9 cellular contexts compared by ENCODE assay signal in the genomic region with DNA sequence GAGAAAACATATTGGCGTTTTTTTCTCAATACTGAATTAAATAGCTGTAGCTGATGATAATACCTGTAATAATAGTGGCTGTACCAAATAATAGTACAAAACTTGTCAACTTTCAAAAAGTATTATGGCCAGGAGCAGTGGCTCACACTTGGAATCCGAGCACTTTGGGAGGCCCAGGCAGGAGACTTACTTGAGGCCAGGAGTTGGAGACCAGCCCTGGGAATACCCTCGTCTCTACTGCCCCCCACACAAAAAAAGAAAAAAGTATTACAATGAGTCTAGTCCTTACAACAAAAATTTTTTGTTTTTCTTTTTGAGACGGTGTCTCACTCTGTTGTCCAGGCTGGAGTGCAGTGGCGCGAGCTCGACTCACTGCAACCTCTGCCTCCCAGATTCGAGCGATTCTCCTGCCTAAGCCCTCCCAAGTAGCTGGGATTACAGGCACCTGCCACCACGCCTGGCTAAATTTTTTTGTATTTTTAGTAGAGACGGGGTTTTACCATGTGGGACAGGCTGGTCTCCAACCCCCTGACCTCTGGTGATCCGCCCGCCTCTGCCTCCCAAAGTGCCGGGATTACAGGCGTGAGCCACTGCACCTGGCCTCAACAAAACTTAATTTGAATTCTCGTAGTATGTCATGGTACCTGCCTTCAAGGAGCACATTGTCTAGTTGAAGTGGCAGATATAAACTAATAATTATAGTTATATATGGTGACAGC. TPM values are rescaled to one million over a fixed set of nuclear protein-coding genes. Genes with fewer than 3 reads are reported as not detected.
DNase-seq lines count a peak whose midpoint lies in the region; TF ChIP-seq lines count a peak whose summit lies in the region.
"Had no signal": no experiment of that assay in that cellular context is flagged by ENCODE, and none has a peak within 500 bp of the region (broad histone marks: within the 10 kb centered on the region; RNA-seq: fewer than 3 reads in every experiment).

No MANE protein-coding gene starts in this region.

- no peak overlapping the region for H2AFZ ChIP-seq in Loucy (ENCODE audit: low read length)
- no peak overlapping the region for H2AFZ ChIP-seq in neural cell (ENCODE audit: low read depth, low read length)

- TF ChIP-seq EP300 in neural cell (conservative IDR thresholded peaks at IDR 0.05; ENCODE audit: poor library complexity, severe bottlenecking): no peak

- H4K20me1 ChIP-seq in Loucy (ENCODE audit: insufficient read depth, low read length, poor library complexity, severe bottlenecking): peaks cover 64% of the 10 kb centered on the region
- no peaks in the 10 kb centered on the region for H4K20me1 ChIP-seq in neural cell (ENCODE audit: insufficient read depth)

- H3K9me3 ChIP-seq in Loucy (ENCODE audit: insufficient read depth, low read depth, low read length) (no peaks in the 10 kb centered on the region), neural cell (ENCODE audit: low read length) (no peaks in the 10 kb centered on the region)

- CTCF ChIA-PET in GM10248 (lab: Yijun Ruan, JAX): no interaction called here

- H3K27me3 ChIP-seq in Loucy (ENCODE audit: insufficient read depth, low read length, poor library complexity, severe bottlenecking) (no peaks in the 10 kb centered on the region), neural cell (ENCODE audit: insufficient read depth, low read depth, low read length) (no peaks in the 10 kb centered on the region)

- H3K9me2 ChIP-seq in Loucy (replicated peaks; ENCODE audit: low read depth, low read length) (no peaks in the 10 kb centered on the region), neural cell (ENCODE audit: insufficient read depth, low read length) (no peaks in the 10 kb centered on the region)

- POLR2A ChIA-PET in GM10248 (lab: Yijun Ruan, JAX): no interaction called here

- H3K4me2 ChIP-seq in Loucy (ENCODE audit: low read depth, low read length, poor library complexity, severe bottlenecking): peak overlapping the region; percentile 92
- H3K4me2 ChIP-seq in neural cell (ENCODE audit: low read length): peak overlapping the region; percentile 72

- TF ChIP-seq RAD21 in neural cell (conservative IDR thresholded peaks at IDR 0.05): no peak

- no peaks in the 10 kb centered on the region for H3K27me3 Mint-ChIP-seq in CD14-positive monocyte (ENCODE audit: low read depth in 3 of 3)
- H3K27me3 Mint-ChIP-seq in dendritic cell treated with granulocyte-macrophage colony-stimulating factor and Interleukin-4, amounts not matched to agents 40 ng/mL and 50 ng/mL, for 4 days: no peaks in the 10 kb centered on the region

- no peak for DNase-seq in CD14-positive monocyte (ENCODE audit: low spot score)
- DNase-seq in OCI-M2 (lab: John Stamatoyannopoulos, UW; ENCODE audit: unreplicated experiment): no peak
- no peak for DNase-seq in GM10248 (ENCODE audit: extremely low spot score)
- DNase-seq in glomerular visceral epithelial cell (ENCODE audit: extremely low spot score): no peak
- no peak for DNase-seq in SK-N-DZ (ENCODE audit: low spot score)
- DNase-seq: NCI-H2171 had no signal

- TF ChIP-seq CTCF in CD14-positive monocyte (IDR thresholded peaks at IDR 0.05): no peak
- TF ChIP-seq CTCF in Loucy (conservative IDR thresholded peaks at IDR 0.05; ENCODE audit: low read length): no peak
- TF ChIP-seq CTCF in neural cell (IDR thresholded peaks at IDR 0.05; ENCODE audit: poor library complexity, severe bottlenecking): no peak
- TF ChIP-seq CTCF in GM10248 (IDR thresholded peaks at IDR 0.05; ENCODE audit: control extremely low read depth, extremely low read depth, low read depth, missing control alignments): no peak

- peaks cover 0 to 3% (median 0%) of the 10 kb centered on the region in 7 donors for H3K9me3 Mint-ChIP-seq in CD14-positive monocyte
- H3K9me3 Mint-ChIP-seq in dendritic cell treated with granulocyte-macrophage colony-stimulating factor and Interleukin-4, amounts not matched to agents 40 ng/mL and 50 ng/mL, for 4 days: no peaks in the 10 kb centered on the region

- H3F3A ChIP-seq in Loucy (ENCODE audit: low read depth) (no peaks in the 10 kb centered on the region; the same call in 1 of the 2 replicates), neural cell (ENCODE audit: insufficient read depth, low read length, poor library complexity, severe bottlenecking) (peaks cover 4% of the 10 kb centered on the region)

- peak overlapping the region; percentile 99 for H3K9ac ChIP-seq in Loucy (ENCODE audit: low read depth, low read length, poor library complexity, severe bottlenecking)
- peak overlapping the region; percentile 98 for H3K9ac ChIP-seq in neural cell (ENCODE audit: low read length)

- peaks cover 88% of the 10 kb centered on the region for H3K79me2 ChIP-seq in Loucy (ENCODE audit: insufficient read depth, low read length)
- H3K79me2 ChIP-seq in neural cell (replicated peaks; ENCODE audit: insufficient read depth, low read length): peaks cover 76% of the 10 kb centered on the region

- intact Hi-C loops in CD14-positive monocyte (cut with micrococcal nuclease): loop anchor here in 1 of 2 donors (5.0 kb wide), 1 partner anchor 165 kb away; the partner anchor contains the start of genes S100PBP and YARS1
- intact Hi-C loops in dendritic cell treated with granulocyte-macrophage colony-stimulating factor and Interleukin-4, amounts not matched to agents 40 ng/mL and 50 ng/mL, for 4 days (cut with micrococcal nuclease): loop anchor here (10.0 kb wide), 1 partner anchor 128 kb away; no protein-coding TSS in a partner anchor

- H3K36me3 ChIP-seq in Loucy (ENCODE audit: insufficient read depth, low read length): peaks cover 19% of the 10 kb centered on the region; the same call in 1 of the 2 replicates
- no peaks in the 10 kb centered on the region for H3K36me3 ChIP-seq in neural cell (ENCODE audit: insufficient read depth, low read length)

- H3K4me3 ChIP-seq in Loucy (ENCODE audit: low read length, poor library complexity, severe bottlenecking): peak overlapping the region; percentile 98
- peak overlapping the region; percentile 74 for H3K4me3 ChIP-seq in neural cell (ENCODE audit: low read length)

- peak overlapping the region; percentile 19 to 100 (median 99) for H3K27ac Mint-ChIP-seq in CD14-positive monocyte
- H3K27ac Mint-ChIP-seq in dendritic cell treated with granulocyte-macrophage colony-stimulating factor and Interleukin-4, amounts not matched to agents 40 ng/mL and 50 ng/mL, for 4 days: peak overlapping the region; percentile 100

- H3K36me3 Mint-ChIP-seq in CD14-positive monocyte: peaks cover 41 to 55% of the 10 kb centered on the region in 2 donors
- H3K36me3 Mint-ChIP-seq in dendritic cell treated with granulocyte-macrophage colony-stimulating factor and Interleukin-4, amounts not matched to agents 40 ng/mL and 50 ng/mL, for 4 days (ENCODE audit: low read depth): peaks cover 75% of the 10 kb centered on the region

- peak overlapping the region; percentile 100 for H3K27ac ChIP-seq in neural cell (ENCODE audit: low read length)

- H3K4me3 Mint-ChIP-seq in CD14-positive monocyte: peak overlapping the region; percentile 90 to 92
- peak overlapping the region; percentile 89 for H3K4me3 Mint-ChIP-seq in dendritic cell treated with granulocyte-macrophage colony-stimulating factor and Interleukin-4, amounts not matched to agents 40 ng/mL and 50 ng/mL, for 4 days

- peaks cover 42% of the 10 kb centered on the region for H3K4me1 Mint-ChIP-seq in CD14-positive monocyte
- peaks cover 51% of the 10 kb centered on the region for H3K4me1 Mint-ChIP-seq in dendritic cell treated with granulocyte-macrophage colony-stimulating factor and Interleukin-4, amounts not matched to agents 40 ng/mL and 50 ng/mL, for 4 days (ENCODE audit: low read depth)

- H3K4me1 ChIP-seq in Loucy (ENCODE audit: insufficient read depth, low read length, poor library complexity, severe bottlenecking): peaks cover 51% of the 10 kb centered on the region

TF ChIP-seq in neural cell, 6 proteins besides CTCF, POLR2A, EP300 and RAD21 (continues in another document):
- TF ChIP-seq MXI1 (conservative IDR thresholded peaks at IDR 0.05; ENCODE audit: poor library complexity, severe bottlenecking) (no peak), POLR2AphosphoS5 (IDR thresholded peaks at IDR 0.05) (no peak)

RNA-seq across cellular contexts. Expression of gene RBBP4, which starts 1.4 kb away (rescaled TPM):
- polyA plus RNA-seq in CD14-positive monocyte: 100 to 1,000 TPM; 274 to 307 TPM
- polyA plus RNA-seq in neural cell: 253 and 270 TPM in 2 replicates
- polyA minus RNA-seq in neural cell: 351 and 400 TPM in 2 replicates
- 225 and 264 TPM in 2 replicates for polyA plus RNA-seq in SK-N-DZ (2014; cell fraction: cytosol; rRNA removed)
- polyA plus RNA-seq in SK-N-DZ (2014; cell fraction: nucleus; rRNA removed): 149 and 231 TPM in 2 replicates

RNA-seq across cellular contexts. Expression of gene ZBTB8OS, which starts 2.1 kb away (rescaled TPM):
- polyA plus RNA-seq in CD14-positive monocyte (10 to 100 TPM; 83.3 to 85.6 TPM), neural cell (84.1 and 96.7 TPM in 2 replicates)
- polyA minus RNA-seq in neural cell: 42.4 and 56.5 TPM in 2 replicates
- polyA plus RNA-seq in SK-N-DZ (2014; cell fraction: cytosol; rRNA removed): 86.8 and 99.1 TPM in 2 replicates
- 64.6 and 79.7 TPM in 2 replicates for polyA plus RNA-seq in SK-N-DZ (2014; cell fraction: nucleus; rRNA removed)

RNA-seq across cellular contexts. Expression of gene SYNC, which starts 50.2 kb away (rescaled TPM):
- polyA plus RNA-seq in CD14-positive monocyte (under 1 TPM in 1 of 2 donors, not detected in 1; 0.05 TPM), neural cell (not detected in 2 replicates)
- 0.23 TPM in 1 of 2 replicates, not detected in the other for polyA minus RNA-seq in neural cell
- 0.02 and 0.22 TPM in 2 replicates for polyA plus RNA-seq in SK-N-DZ (2014; cell fraction: cytosol; rRNA removed)
- polyA plus RNA-seq in SK-N-DZ (2014; cell fraction: nucleus; rRNA removed): 0.05 TPM in 1 of 2 replicates, not detected in the other
